Comparison of ENCODE assay signal across 8 cellular contexts in the genomic region with DNA sequence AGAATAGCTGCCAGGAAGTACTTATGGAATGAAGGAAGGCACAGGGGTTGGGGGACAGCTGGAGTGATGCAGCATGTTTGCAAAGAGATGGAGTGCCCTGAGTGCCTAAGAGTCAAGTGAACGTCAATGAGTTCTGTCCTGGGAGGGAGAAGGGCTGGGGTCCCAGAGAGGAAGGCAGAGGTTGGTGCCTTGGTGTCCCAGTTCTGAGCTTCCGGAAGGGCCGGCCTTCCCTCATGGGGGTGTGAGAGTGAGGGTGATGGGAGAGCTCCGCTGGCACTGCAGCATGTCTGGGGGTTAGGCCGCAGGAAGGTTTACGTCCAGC. TPM values are rescaled to one million over a fixed set of nuclear protein-coding genes. Genes with fewer than 3 reads are reported as not detected.
DNase-seq lines count a peak whose midpoint lies in the region; ATAC-seq and TF ChIP-seq lines count a peak whose summit lies in the region.

No MANE protein-coding gene starts in this region.

- TF ChIP-seq CTCF in VCaP (conservative IDR thresholded peaks at IDR 0.05): 0 out of 2 replicates have a peak, but pooled peaks have one; percentile 28
- TF ChIP-seq CTCF in glutamatergic neuron (IDR thresholded peaks at IDR 0.05; ENCODE audit: partially characterized antibody, unreplicated experiment): no peak

- H3K36me3 ChIP-seq in subcutaneous abdominal adipose tissue (ENCODE audit: control insufficient read depth in 5 of 5, insufficient read depth in 5 of 5, low read length in 5 of 5) (no peaks in the 10 kb centered on the region), H7 (replicated peaks; ENCODE audit: control insufficient read depth, insufficient read depth, low read length) (no peaks in the 10 kb centered on the region)

- H3K4me1 ChIP-seq in subcutaneous abdominal adipose tissue (ENCODE audit: control insufficient read depth in 5 of 5, insufficient read depth in 5 of 5, low read length in 5 of 5): peaks cover 18 to 75% (median 70%) of the 10 kb centered on the region in 5 donors

- H3K27ac Mint-ChIP-seq in activated CD4-positive, alpha-beta T cell treated with anti-CD3 and anti-CD28 coated beads, Interleukin-2, amount 10 ng/mL, durations not matched to agents 24 days and 14 days: peak overlapping the region; percentile 66
- H3K27ac Mint-ChIP-seq in glutamatergic neuron (ENCODE audit: unreplicated experiment): peak overlapping the region; percentile 48

- H3K4me1 Mint-ChIP-seq in activated CD4-positive, alpha-beta T cell treated with anti-CD3 and anti-CD28 coated beads, Interleukin-2, amount 10 ng/mL, durations not matched to agents 24 days and 14 days: peaks cover 58% of the 10 kb centered on the region
- H3K4me1 Mint-ChIP-seq in glutamatergic neuron (ENCODE audit: low read depth, unreplicated experiment): peaks cover 55% of the 10 kb centered on the region

- H3K4me3 Mint-ChIP-seq in activated CD4-positive, alpha-beta T cell treated with anti-CD3 and anti-CD28 coated beads, Interleukin-2, amount 10 ng/mL, durations not matched to agents 24 days and 14 days: peak overlapping the region; percentile 93
- H3K4me3 Mint-ChIP-seq in glutamatergic neuron (ENCODE audit: unreplicated experiment): peak overlapping the region; percentile 75

- H3K27ac ChIP-seq in VCaP (peak overlapping the region; percentile 42; the same call in 1 of the 2 replicates), subcutaneous abdominal adipose tissue (ENCODE audit: low read depth, low read length) (no peak overlapping the region)

- H3K9ac ChIP-seq in subcutaneous abdominal adipose tissue (ENCODE audit: low read length in 5 of 5): peak overlapping the region in 1 of 5 donors; percentile 32

- ATAC-seq in HG02610 (IDR thresholded peaks at IDR 0.05; ENCODE audit: unreplicated experiment): no peak
- no peak for ATAC-seq in HG02571 (IDR thresholded peaks at IDR 0.05; ENCODE audit: unreplicated experiment)

- H3K4me3 ChIP-seq in subcutaneous abdominal adipose tissue (ENCODE audit: low read depth in 1 of 5, low read length in 5 of 5) (peak overlapping the region in 3 of 5 donors; percentile 14 to 46 (median 31)), H7 (ENCODE audit: insufficient read depth, low read depth, low read length) (no peak overlapping the region)

- DNase-seq in activated CD4-positive, alpha-beta T cell treated with anti-CD3 and anti-CD28 coated beads, Interleukin-2, amount 10 ng/mL, durations not matched to agents 24 days and 14 days: no peak
- no peak for DNase-seq in activated CD4-positive, alpha-beta T cell treated with anti-CD3 and anti-CD28 coated beads for 1 hour
- no peak for DNase-seq in glutamatergic neuron
- DNase-seq in H7: no peak

- H3K36me3 Mint-ChIP-seq in activated CD4-positive, alpha-beta T cell treated with anti-CD3 and anti-CD28 coated beads, Interleukin-2, amount 10 ng/mL, durations not matched to agents 24 days and 14 days (ENCODE audit: low read depth): no peaks in the 10 kb centered on the region
- H3K36me3 Mint-ChIP-seq in glutamatergic neuron (ENCODE audit: unreplicated experiment): no peaks in the 10 kb centered on the region

- peaks cover 34% of the 10 kb centered on the region for H3K27me3 Mint-ChIP-seq in activated CD4-positive, alpha-beta T cell treated with anti-CD3 and anti-CD28 coated beads, Interleukin-2, amount 10 ng/mL, durations not matched to agents 24 days and 14 days
- peaks cover 18% of the 10 kb centered on the region for H3K27me3 Mint-ChIP-seq in glutamatergic neuron (ENCODE audit: unreplicated experiment)

- H3K9me3 ChIP-seq in subcutaneous abdominal adipose tissue (ENCODE audit: control insufficient read depth in 5 of 5, low read length in 5 of 5): no peaks in the 10 kb centered on the region

- H3K9me3 Mint-ChIP-seq in activated CD4-positive, alpha-beta T cell treated with anti-CD3 and anti-CD28 coated beads, Interleukin-2, amount 10 ng/mL, durations not matched to agents 24 days and 14 days: no peaks in the 10 kb centered on the region
- peaks cover 8% of the 10 kb centered on the region for H3K9me3 Mint-ChIP-seq in glutamatergic neuron (ENCODE audit: unreplicated experiment)

- H3K27me3 ChIP-seq in subcutaneous abdominal adipose tissue (ENCODE audit: control insufficient read depth in 5 of 5, insufficient read depth in 4 of 5, low read length in 5 of 5): peaks cover 10 to 36% (median 31%) of the 10 kb centered on the region in 5 donors
- H3K27me3 ChIP-seq in H7 (ENCODE audit: control insufficient read depth, insufficient read depth, low read length): peaks cover 38% of the 10 kb centered on the region

- intact Hi-C loops in activated CD4-positive, alpha-beta T cell treated with anti-CD3 and anti-CD28 coated beads, Interleukin-2, amount 10 ng/mL, durations not matched to agents 24 days and 14 days (cut with micrococcal nuclease): no loop called here

RNA-seq across cellular contexts. Expression of gene NES, which starts 17.6 kb away (rescaled TPM):
- total RNA-seq in activated CD4-positive, alpha-beta T cell treated with anti-CD3 and anti-CD28 coated beads, Interleukin-2, amount 10 ng/mL, durations not matched to agents 24 days and 14 days: 0.05 TPM in 2 replicates
- 375 TPM for total RNA-seq in glutamatergic neuron (ENCODE audit: unreplicated experiment)
- total RNA-seq in H7 (2014; rRNA removed; shearing (Covaris generic)): 220 and 231 TPM in 2 replicates

RNA-seq across cellular contexts. Expression of gene BCAN, which starts 17.7 kb away (rescaled TPM):
- not detected in 2 replicates for total RNA-seq in activated CD4-positive, alpha-beta T cell treated with anti-CD3 and anti-CD28 coated beads, Interleukin-2, amount 10 ng/mL, durations not matched to agents 24 days and 14 days
- 10.3 TPM for total RNA-seq in glutamatergic neuron (ENCODE audit: unreplicated experiment)
- total RNA-seq in H7 (2014; rRNA removed; shearing (Covaris generic)): 1.7 and 4.1 TPM in 2 replicates

RNA-seq across cellular contexts. Expression of gene HAPLN2, which starts 40.4 kb away (rescaled TPM):
- total RNA-seq in activated CD4-positive, alpha-beta T cell treated with anti-CD3 and anti-CD28 coated beads, Interleukin-2, amount 10 ng/mL, durations not matched to agents 24 days and 14 days: not detected in 2 replicates
- 0.71 TPM for total RNA-seq in glutamatergic neuron (ENCODE audit: unreplicated experiment)
- total RNA-seq in H7 (2014; rRNA removed; shearing (Covaris generic)): 0.73 and 1.3 TPM in 2 replicates

RNA-seq across cellular contexts. Expression of gene CRABP2, which starts 45.8 kb away (rescaled TPM):
- total RNA-seq in activated CD4-positive, alpha-beta T cell treated with anti-CD3 and anti-CD28 coated beads, Interleukin-2, amount 10 ng/mL, durations not matched to agents 24 days and 14 days: 0.62 and 1.4 TPM in 2 replicates
- 2.4 TPM for total RNA-seq in glutamatergic neuron (ENCODE audit: unreplicated experiment)
- total RNA-seq in H7 (2014; rRNA removed; shearing (Covaris generic)): 137 and 190 TPM in 2 replicates

RNA-seq across cellular contexts. Expression of gene GPATCH4, which starts 58.4 kb away (rescaled TPM):
- total RNA-seq in activated CD4-positive, alpha-beta T cell treated with anti-CD3 and anti-CD28 coated beads, Interleukin-2, amount 10 ng/mL, durations not matched to agents 24 days and 14 days: 99.0 and 99.2 TPM in 2 replicates
- total RNA-seq in glutamatergic neuron (ENCODE audit: unreplicated experiment): 13.2 TPM
- 40.6 and 45.0 TPM in 2 replicates for total RNA-seq in H7 (2014; rRNA removed; shearing (Covaris generic))

Comparison
In these comparisons a context has a peak if more than half of its experiments do, and no peak if none do; other contexts are left out.
1. RNA of gene NES, which starts 17.6 kb away (total RNA-seq): 375 TPM in glutamatergic neuron (single experiment) and 220 to 231 TPM in H7; 0.05 TPM in activated CD4-positive, alpha-beta T cell treated with anti-CD3 and anti-CD28 coated beads, Interleukin-2, amount 10 ng/mL, durations not matched to agents 24 days and 14 days; every median in the first group is over 100 times any median in the second.